ENCODE assay signal across 36 cellular contexts in genomic region chrX:42738552-42738951, GRCh38. TPM values are rescaled to one million over a fixed set of nuclear protein-coding genes. Genes with fewer than 3 reads are reported as not detected.
"Had no signal": no experiment of that assay in that cellular context is flagged by ENCODE, and none has a peak within 500 bp of the region (broad histone marks: within the 10 kb centered on the region; RNA-seq: fewer than 3 reads in every experiment).

No MANE protein-coding gene starts in this region.

- H3K27me3 ChIP-seq: MG63 had no signal

- H3K4me3 ChIP-seq: MG63 had no signal

- H3K36me3 ChIP-seq: MG63 had no signal

- DNase-seq: Karpas-422, MG63, MM.1S, NCI-H1048, NCI-H1092, NCI-H1092 treated with DMSO at 0.1 percent for 48 hours, NCI-H1105, NCI-H1105 treated with DMSO at 0.1 percent for 48 hours, NCI-H1417, NCI-H1417 treated with DMSO at 0.1 percent for 48 hours, NCI-H1436, NCI-H1436 treated with DMSO at 0.1 percent for 48 hours, NCI-H146, NCI-H1694, NCI-H1694 treated with DMSO at 0.1 percent for 48 hours, NCI-H187, NCI-H187 treated with DMSO at 0.1 percent for 48 hours, NCI-H1930, NCI-H2029, NCI-H2029 treated with DMSO at 0.1 percent for 48 hours, NCI-H2081, NCI-H2081 treated with DMSO at 0.1 percent for 48 hours, NCI-H2107, NCI-H2171, NCI-H2171 treated with DMSO at 0.1 percent for 48 hours, NCI-H2227 treated with DMSO at 0.1 percent for 48 hours, NCI-H226, NCI-H345, NCI-H446 treated with DMSO at 0.1 percent for 48 hours, NCI-H510A, NCI-H510A treated with DMSO at 0.1 percent for 48 hours had no signal

- H3K27ac ChIP-seq: KMS-11 had no signal

- H3K9me3 ChIP-seq: MG63 had no signal

- H3K4me2 ChIP-seq: KMS-11 had no signal

RNA-seq across cellular contexts. Expression of gene PPP1R2C, which starts 39.4 kb away (rescaled TPM):
- total RNA-seq: LHCN-M2, M059J, MCF 10A, NCI-H460 had no signal
